ENCODE assay signal across 1 cellular context in the genomic region with DNA sequence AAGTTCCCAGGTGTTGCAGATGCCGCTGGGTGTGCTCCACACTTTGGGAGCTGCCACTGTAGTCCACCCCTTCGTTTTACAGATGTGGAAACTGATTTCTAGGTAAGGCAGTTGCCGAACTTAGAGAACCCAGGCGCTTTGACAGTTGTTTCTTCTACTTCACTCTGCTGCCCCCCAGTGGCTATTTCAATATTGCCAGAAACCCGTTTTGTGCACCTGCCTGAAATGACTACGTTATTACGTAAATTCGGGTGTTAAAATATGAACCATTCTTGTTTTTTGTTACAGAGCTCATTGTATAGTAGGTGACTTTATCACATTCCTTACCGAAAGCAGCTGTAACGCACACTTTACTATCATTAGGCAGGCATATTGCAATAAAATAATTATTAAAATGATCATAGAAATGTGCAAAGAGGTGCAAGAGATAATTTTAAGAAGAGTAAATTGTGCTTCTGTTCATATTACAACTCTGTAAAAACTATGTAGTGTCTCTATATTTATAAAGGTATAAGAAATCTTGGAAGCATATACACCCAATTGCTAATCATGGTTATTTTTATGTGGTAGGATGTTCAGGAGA.
TF ChIP-seq lines count a peak whose summit lies in the region.

No MANE protein-coding gene starts in this region.

TF ChIP-seq in HepG2, 621 proteins besides CTCF, POLR2A, EP300 and RAD21 (continued from another document and continues in another):
- TF ChIP-seq, protein P1, sequence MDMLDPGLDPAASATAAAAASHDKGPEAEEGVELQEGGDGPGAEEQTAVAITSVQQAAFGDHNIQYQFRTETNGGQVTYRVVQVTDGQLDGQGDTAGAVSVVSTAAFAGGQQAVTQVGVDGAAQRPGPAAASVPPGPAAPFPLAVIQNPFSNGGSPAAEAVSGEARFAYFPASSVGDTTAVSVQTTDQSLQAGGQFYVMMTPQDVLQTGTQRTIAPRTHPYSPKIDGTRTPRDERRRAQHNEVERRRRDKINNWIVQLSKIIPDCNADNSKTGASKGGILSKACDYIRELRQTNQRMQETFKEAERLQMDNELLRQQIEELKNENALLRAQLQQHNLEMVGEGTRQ (IDR thresholded peaks at IDR 0.05; ENCODE audit: low read depth, low read length), result no peak
- TF ChIP-seq, protein P1 (CRISPR knock-in tag; IDR thresholded peaks at IDR 0.05; ENCODE audit: borderline replicate concordance), result no peak
- TF ChIP-seq IRX3 (CRISPR knock-in tag; IDR thresholded peaks at IDR 0.05; ENCODE audit: borderline replicate concordance, low read depth) (no peak), CBFB (CRISPR knock-in tag; IDR thresholded peaks at IDR 0.05) (0 out of 2 replicates have a peak, but pooled peaks have one; percentile 32), ZNF3 (CRISPR knock-in tag; IDR thresholded peaks at IDR 0.05) (no peak), MYC (CRISPR knock-in tag; IDR thresholded peaks at IDR 0.05; ENCODE audit: borderline replicate concordance) (no peak; the same call in 1 of the 2 replicates), MTF1 (CRISPR knock-in tag; IDR thresholded peaks at IDR 0.05) (no peak), ELF1 (CRISPR knock-in tag; IDR thresholded peaks at IDR 0.05) (no peak), SMC3 (IDR thresholded peaks at IDR 0.05; ENCODE audit: low read length) (peak; percentile 92), SNAPC2 (CRISPR knock-in tag; IDR thresholded peaks at IDR 0.05) (no peak), ARID2 (CRISPR knock-in tag; IDR thresholded peaks at IDR 0.05; ENCODE audit: borderline replicate concordance) (peak; percentile 34; the same call in 1 of the 2 replicates), KDM1A (CRISPR knock-in tag; IDR thresholded peaks at IDR 0.05) (no peak), ZNF543 (CRISPR knock-in tag; IDR thresholded peaks at IDR 0.05) (no peak), ZSCAN30 (CRISPR knock-in tag; IDR thresholded peaks at IDR 0.05) (no peak), NR3C1 (CRISPR knock-in tag; IDR thresholded peaks at IDR 0.05) (no peak), REXO4 (CRISPR knock-in tag; IDR thresholded peaks at IDR 0.05; ENCODE audit: borderline replicate concordance) (no peak), ZNF10 (CRISPR knock-in tag; IDR thresholded peaks at IDR 0.05; ENCODE audit: borderline replicate concordance, low read depth) (no peak)
- TF ChIP-seq, protein P2, sequence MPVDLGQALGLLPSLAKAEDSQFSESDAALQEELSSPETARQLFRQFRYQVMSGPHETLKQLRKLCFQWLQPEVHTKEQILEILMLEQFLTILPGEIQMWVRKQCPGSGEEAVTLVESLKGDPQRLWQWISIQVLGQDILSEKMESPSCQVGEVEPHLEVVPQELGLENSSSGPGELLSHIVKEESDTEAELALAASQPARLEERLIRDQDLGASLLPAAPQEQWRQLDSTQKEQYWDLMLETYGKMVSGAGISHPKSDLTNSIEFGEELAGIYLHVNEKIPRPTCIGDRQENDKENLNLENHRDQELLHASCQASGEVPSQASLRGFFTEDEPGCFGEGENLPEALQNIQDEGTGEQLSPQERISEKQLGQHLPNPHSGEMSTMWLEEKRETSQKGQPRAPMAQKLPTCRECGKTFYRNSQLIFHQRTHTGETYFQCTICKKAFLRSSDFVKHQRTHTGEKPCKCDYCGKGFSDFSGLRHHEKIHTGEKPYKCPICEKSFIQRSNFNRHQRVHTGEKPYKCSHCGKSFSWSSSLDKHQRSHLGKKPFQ (CRISPR knock-in tag; IDR thresholded peaks at IDR 0.05; ENCODE audit: insufficient replicate concordance), result no peak
- TF ChIP-seq, protein P3, sequence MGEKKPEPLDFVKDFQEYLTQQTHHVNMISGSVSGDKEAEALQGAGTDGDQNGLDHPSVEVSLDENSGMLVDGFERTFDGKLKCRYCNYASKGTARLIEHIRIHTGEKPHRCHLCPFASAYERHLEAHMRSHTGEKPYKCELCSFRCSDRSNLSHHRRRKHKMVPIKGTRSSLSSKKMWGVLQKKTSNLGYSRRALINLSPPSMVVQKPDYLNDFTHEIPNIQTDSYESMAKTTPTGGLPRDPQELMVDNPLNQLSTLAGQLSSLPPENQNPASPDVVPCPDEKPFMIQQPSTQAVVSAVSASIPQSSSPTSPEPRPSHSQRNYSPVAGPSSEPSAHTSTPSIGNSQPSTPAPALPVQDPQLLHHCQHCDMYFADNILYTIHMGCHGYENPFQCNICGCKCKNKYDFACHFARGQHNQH (CRISPR knock-in tag; IDR thresholded peaks at IDR 0.05), result 0 out of 2 replicates have a peak, but pooled peaks have one; percentile 31
- TF ChIP-seq, protein P4, sequence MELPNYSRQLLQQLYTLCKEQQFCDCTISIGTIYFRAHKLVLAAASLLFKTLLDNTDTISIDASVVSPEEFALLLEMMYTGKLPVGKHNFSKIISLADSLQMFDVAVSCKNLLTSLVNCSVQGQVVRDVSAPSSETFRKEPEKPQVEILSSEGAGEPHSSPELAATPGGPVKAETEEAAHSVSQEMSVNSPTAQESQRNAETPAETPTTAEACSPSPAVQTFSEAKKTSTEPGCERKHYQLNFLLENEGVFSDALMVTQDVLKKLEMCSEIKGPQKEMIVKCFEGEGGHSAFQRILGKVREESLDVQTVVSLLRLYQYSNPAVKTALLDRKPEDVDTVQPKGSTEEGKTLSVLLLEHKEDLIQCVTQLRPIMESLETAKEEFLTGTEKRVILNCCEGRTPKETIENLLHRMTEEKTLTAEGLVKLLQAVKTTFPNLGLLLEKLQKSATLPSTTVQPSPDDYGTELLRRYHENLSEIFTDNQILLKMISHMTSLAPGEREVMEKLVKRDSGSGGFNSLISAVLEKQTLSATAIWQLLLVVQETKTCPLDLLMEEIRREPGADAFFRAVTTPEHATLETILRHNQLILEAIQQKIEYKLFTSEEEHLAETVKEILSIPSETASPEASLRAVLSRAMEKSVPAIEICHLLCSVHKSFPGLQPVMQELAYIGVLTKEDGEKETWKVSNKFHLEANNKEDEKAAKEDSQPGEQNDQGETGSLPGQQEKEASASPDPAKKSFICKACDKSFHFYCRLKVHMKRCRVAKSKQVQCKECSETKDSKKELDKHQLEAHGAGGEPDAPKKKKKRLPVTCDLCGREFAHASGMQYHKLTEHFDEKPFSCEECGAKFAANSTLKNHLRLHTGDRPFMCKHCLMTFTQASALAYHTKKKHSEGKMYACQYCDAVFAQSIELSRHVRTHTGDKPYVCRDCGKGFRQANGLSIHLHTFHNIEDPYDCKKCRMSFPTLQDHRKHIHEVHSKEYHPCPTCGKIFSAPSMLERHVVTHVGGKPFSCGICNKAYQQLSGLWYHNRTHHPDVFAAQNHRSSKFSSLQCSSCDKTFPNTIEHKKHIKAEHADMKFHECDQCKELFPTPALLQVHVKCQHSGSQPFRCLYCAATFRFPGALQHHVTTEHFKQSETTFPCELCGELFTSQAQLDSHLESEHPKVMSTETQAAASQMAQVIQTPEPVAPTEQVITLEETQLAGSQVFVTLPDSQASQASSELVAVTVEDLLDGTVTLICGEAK (IDR thresholded peaks at IDR 0.05), result no peak
- TF ChIP-seq, protein P4 (CRISPR knock-in tag; IDR thresholded peaks at IDR 0.05), result no peak
- TF ChIP-seq, protein P5, sequence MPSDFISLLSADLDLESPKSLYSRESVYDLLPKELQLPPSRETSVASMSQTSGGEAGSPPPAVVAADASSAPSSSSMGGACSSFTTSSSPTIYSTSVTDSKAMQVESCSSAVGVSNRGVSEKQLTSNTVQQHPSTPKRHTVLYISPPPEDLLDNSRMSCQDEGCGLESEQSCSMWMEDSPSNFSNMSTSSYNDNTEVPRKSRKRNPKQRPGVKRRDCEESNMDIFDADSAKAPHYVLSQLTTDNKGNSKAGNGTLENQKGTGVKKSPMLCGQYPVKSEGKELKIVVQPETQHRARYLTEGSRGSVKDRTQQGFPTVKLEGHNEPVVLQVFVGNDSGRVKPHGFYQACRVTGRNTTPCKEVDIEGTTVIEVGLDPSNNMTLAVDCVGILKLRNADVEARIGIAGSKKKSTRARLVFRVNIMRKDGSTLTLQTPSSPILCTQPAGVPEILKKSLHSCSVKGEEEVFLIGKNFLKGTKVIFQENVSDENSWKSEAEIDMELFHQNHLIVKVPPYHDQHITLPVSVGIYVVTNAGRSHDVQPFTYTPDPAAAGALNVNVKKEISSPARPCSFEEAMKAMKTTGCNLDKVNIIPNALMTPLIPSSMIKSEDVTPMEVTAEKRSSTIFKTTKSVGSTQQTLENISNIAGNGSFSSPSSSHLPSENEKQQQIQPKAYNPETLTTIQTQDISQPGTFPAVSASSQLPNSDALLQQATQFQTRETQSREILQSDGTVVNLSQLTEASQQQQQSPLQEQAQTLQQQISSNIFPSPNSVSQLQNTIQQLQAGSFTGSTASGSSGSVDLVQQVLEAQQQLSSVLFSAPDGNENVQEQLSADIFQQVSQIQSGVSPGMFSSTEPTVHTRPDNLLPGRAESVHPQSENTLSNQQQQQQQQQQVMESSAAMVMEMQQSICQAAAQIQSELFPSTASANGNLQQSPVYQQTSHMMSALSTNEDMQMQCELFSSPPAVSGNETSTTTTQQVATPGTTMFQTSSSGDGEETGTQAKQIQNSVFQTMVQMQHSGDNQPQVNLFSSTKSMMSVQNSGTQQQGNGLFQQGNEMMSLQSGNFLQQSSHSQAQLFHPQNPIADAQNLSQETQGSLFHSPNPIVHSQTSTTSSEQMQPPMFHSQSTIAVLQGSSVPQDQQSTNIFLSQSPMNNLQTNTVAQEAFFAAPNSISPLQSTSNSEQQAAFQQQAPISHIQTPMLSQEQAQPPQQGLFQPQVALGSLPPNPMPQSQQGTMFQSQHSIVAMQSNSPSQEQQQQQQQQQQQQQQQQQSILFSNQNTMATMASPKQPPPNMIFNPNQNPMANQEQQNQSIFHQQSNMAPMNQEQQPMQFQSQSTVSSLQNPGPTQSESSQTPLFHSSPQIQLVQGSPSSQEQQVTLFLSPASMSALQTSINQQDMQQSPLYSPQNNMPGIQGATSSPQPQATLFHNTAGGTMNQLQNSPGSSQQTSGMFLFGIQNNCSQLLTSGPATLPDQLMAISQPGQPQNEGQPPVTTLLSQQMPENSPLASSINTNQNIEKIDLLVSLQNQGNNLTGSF (CRISPR knock-in tag; IDR thresholded peaks at IDR 0.05), result no peak
- TF ChIP-seq, protein P6, sequence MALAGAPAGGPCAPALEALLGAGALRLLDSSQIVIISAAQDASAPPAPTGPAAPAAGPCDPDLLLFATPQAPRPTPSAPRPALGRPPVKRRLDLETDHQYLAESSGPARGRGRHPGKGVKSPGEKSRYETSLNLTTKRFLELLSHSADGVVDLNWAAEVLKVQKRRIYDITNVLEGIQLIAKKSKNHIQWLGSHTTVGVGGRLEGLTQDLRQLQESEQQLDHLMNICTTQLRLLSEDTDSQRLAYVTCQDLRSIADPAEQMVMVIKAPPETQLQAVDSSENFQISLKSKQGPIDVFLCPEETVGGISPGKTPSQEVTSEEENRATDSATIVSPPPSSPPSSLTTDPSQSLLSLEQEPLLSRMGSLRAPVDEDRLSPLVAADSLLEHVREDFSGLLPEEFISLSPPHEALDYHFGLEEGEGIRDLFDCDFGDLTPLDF (CRISPR knock-in tag; IDR thresholded peaks at IDR 0.05), result no peak
- TF ChIP-seq, protein P7, sequence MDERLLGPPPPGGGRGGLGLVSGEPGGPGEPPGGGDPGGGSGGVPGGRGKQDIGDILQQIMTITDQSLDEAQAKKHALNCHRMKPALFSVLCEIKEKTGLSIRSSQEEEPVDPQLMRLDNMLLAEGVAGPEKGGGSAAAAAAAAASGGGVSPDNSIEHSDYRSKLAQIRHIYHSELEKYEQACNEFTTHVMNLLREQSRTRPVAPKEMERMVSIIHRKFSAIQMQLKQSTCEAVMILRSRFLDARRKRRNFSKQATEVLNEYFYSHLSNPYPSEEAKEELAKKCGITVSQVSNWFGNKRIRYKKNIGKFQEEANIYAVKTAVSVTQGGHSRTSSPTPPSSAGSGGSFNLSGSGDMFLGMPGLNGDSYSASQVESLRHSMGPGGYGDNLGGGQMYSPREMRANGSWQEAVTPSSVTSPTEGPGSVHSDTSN (CRISPR knock-in tag; IDR thresholded peaks at IDR 0.05), result no peak
- TF ChIP-seq, protein P8, sequence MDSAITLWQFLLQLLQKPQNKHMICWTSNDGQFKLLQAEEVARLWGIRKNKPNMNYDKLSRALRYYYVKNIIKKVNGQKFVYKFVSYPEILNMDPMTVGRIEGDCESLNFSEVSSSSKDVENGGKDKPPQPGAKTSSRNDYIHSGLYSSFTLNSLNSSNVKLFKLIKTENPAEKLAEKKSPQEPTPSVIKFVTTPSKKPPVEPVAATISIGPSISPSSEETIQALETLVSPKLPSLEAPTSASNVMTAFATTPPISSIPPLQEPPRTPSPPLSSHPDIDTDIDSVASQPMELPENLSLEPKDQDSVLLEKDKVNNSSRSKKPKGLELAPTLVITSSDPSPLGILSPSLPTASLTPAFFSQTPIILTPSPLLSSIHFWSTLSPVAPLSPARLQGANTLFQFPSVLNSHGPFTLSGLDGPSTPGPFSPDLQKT (CRISPR knock-in tag; IDR thresholded peaks at IDR 0.05; ENCODE audit: borderline replicate concordance), result no peak
